ENCODE assay signal across 13 cellular contexts in the genomic region with DNA sequence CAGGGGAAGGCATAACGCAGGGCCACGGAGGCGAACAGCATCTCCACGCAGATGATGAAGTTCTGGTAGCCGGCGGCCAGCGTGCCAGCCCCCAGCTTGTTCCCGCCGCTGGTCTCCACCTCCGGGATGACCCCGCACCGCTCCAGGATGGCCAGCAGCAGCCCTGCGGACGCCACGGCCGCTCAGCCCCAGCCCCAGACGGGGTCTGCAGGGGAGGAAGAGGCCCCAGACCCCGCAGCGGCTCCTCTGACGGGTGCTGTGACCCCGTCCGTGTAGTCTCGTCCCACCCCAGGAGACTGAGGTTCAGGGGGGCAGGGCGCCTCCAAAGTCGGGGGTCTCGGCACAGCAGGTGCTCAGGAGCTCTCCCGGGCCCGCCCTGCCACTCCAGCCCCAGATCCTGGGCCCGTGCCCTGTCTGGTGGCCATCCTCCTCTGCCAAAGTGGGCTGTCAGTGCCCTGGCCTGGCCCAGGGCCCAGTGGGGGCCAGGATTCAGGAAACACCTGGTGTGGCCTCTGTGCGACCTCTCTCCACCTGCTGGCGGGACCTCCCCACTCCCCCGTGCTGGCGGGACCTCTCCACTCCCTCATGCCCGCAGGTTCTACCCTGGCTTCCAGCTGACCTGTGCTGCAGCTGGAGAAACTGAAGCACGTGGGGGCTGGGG. TPM values are rescaled to one million over a fixed set of nuclear protein-coding genes. Genes with fewer than 3 reads are reported as not detected.
"Had no signal": no experiment of that assay in that cellular context is flagged by ENCODE, and none has a peak within 500 bp of the region (broad histone marks: within the 10 kb centered on the region; RNA-seq: fewer than 3 reads in every experiment).

No MANE protein-coding gene starts in this region.

- H3K4me3 Mint-ChIP-seq: activated naive CD8-positive, alpha-beta T cell treated with anti-CD3 and anti-CD28 coated beads, Interleukin-2, amount 10 ng/mL, durations not matched to agents 7 days and 5 days; natural killer cell treated with Interleukin-12 subunit alpha and Interleukin-12 subunit beta and Interleukin-15 and Interleukin-18, amount 100 ng/mL, for 72 hours; T-cell had no signal

- H3K4me3 ChIP-seq: dorsolateral prefrontal cortex, tibial nerve had no signal

- H3K27ac Mint-ChIP-seq: activated naive CD8-positive, alpha-beta T cell treated with anti-CD3 and anti-CD28 coated beads, Interleukin-2, amount 10 ng/mL, durations not matched to agents 7 days and 5 days; natural killer cell treated with Interleukin-12 subunit alpha and Interleukin-12 subunit beta and Interleukin-15 and Interleukin-18, amount 100 ng/mL, for 72 hours had no signal

- H3K27me3 Mint-ChIP-seq: activated naive CD8-positive, alpha-beta T cell treated with anti-CD3 and anti-CD28 coated beads, Interleukin-2, amount 10 ng/mL, durations not matched to agents 7 days and 5 days; natural killer cell treated with Interleukin-12 subunit alpha and Interleukin-12 subunit beta and Interleukin-15 and Interleukin-18, amount 100 ng/mL, for 72 hours; T-cell had no signal

- H3K27me3 ChIP-seq: dorsolateral prefrontal cortex, tibial nerve had no signal

- ATAC-seq: esophagus mucosa; left colon; natural killer cell treated with Interleukin-12 subunit alpha and Interleukin-12 subunit beta and Interleukin-15 and Interleukin-18, amount 100 ng/mL, for 72 hours had no signal

- H3K4me1 ChIP-seq: tibial nerve had no signal

- DNase-seq: activated CD4-positive, alpha-beta T cell treated with anti-CD3 and anti-CD28 coated beads for 48 hours; activated effector memory CD4-positive, alpha-beta T cell treated with anti-CD3 and anti-CD28 coated beads, Interleukin-2, amount 50 U/mL, for 16 hours; activated naive CD8-positive, alpha-beta T cell treated with anti-CD3 and anti-CD28 coated beads, Interleukin-2, amount 10 ng/mL, durations not matched to agents 7 days and 5 days; aorta; dorsolateral prefrontal cortex; left colon; stimulated activated CD4-positive, alpha-beta T cell treated with anti-CD3 and anti-CD28 coated beads, Interleukin-15, amount 100 ng/mL, for 24 hours; stimulated activated CD4-positive, alpha-beta T cell treated with anti-CD3 and anti-CD28 coated beads, Interleukin-4, amount 100 ng/mL, for 24 hours; WERI-Rb-1 had no signal

- H3K27ac ChIP-seq: dorsolateral prefrontal cortex, tibial nerve, WERI-Rb-1 had no signal

- H3K9me3 ChIP-seq: tibial nerve had no signal

- H3K36me3 Mint-ChIP-seq: activated naive CD8-positive, alpha-beta T cell treated with anti-CD3 and anti-CD28 coated beads, Interleukin-2, amount 10 ng/mL, durations not matched to agents 7 days and 5 days; natural killer cell treated with Interleukin-12 subunit alpha and Interleukin-12 subunit beta and Interleukin-15 and Interleukin-18, amount 100 ng/mL, for 72 hours had no signal

- H3K9me3 Mint-ChIP-seq: activated naive CD8-positive, alpha-beta T cell treated with anti-CD3 and anti-CD28 coated beads, Interleukin-2, amount 10 ng/mL, durations not matched to agents 7 days and 5 days; natural killer cell treated with Interleukin-12 subunit alpha and Interleukin-12 subunit beta and Interleukin-15 and Interleukin-18, amount 100 ng/mL, for 72 hours; T-cell had no signal

RNA-seq across cellular contexts. Expression of a gene that starts 8.1 kb away (rescaled TPM):
- total RNA-seq: activated naive CD8-positive, alpha-beta T cell treated with anti-CD3 and anti-CD28 coated beads, Interleukin-2, amount 10 ng/mL, durations not matched to agents 7 days and 5 days; natural killer cell treated with Interleukin-12 subunit alpha and Interleukin-12 subunit beta and Interleukin-15 and Interleukin-18, amount 100 ng/mL, for 72 hours had no signal
